1 cellular context compared by ENCODE assay signal in genomic region chr6:63597142-63598000, GRCh38.
TF ChIP-seq lines count a peak whose summit lies in the region.

No MANE protein-coding gene starts in this region.

TF ChIP-seq in HepG2, 621 proteins besides CTCF, POLR2A, EP300 and RAD21 (continued from another document):
- TF ChIP-seq ZNF318 (CRISPR knock-in tag; IDR thresholded peaks at IDR 0.05) (no peak), ATF6 (CRISPR knock-in tag; conservative IDR thresholded peaks at IDR 0.05) (no peak), ZNF510 (CRISPR knock-in tag; IDR thresholded peaks at IDR 0.05; ENCODE audit: low read depth) (no peak), HDAC6 (IDR thresholded peaks at IDR 0.05; ENCODE audit: low read depth, low read length) (no peak), ZNF749 (CRISPR knock-in tag; IDR thresholded peaks at IDR 0.05; ENCODE audit: borderline replicate concordance) (no peak), MAFF (IDR thresholded peaks at IDR 0.05; ENCODE audit: low read depth, low read length) (peak; percentile 81)
